In the genomic region with DNA sequence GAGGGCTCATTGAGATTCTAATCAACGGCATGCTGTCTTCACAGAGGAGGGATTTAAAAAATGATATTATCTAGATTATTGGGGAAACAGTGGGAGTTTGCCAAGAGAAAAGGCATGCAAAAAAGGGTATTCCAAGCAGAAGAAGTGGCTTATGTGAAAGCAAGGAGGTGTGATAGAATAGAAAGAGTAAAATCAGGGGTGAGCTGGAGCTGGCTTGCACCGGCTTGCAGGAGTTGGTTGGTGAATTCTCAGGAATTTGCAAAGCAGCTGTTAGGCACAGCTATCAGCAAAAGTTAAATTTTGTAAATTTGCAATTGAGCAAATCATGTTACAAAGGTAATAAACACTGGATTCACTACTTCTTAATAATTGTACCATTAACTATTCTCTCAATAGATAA, we compare ENCODE assay signal across 1 cellular context.
TF ChIP-seq lines count a peak whose summit lies in the region.

No MANE protein-coding gene starts in this region.

TF ChIP-seq in H1, 55 proteins besides CTCF, POLR2A, EP300 and RAD21 (continued from another document):
- TF ChIP-seq, protein P1, sequence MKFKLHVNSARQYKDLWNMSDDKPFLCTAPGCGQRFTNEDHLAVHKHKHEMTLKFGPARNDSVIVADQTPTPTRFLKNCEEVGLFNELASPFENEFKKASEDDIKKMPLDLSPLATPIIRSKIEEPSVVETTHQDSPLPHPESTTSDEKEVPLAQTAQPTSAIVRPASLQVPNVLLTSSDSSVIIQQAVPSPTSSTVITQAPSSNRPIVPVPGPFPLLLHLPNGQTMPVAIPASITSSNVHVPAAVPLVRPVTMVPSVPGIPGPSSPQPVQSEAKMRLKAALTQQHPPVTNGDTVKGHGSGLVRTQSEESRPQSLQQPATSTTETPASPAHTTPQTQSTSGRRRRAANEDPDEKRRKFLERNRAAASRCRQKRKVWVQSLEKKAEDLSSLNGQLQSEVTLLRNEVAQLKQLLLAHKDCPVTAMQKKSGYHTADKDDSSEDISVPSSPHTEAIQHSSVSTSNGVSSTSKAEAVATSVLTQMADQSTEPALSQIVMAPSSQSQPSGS (IDR thresholded peaks at IDR 0.05; ENCODE audit: low read length), result no peak
- TF ChIP-seq CEBPB (IDR thresholded peaks at IDR 0.05; ENCODE audit: low read depth, low read length) (no peak), SP2 (IDR thresholded peaks at IDR 0.05; ENCODE audit: low read length) (no peak), FOSL1 (IDR thresholded peaks at IDR 0.05; ENCODE audit: insufficient read depth, low read depth, low read length) (no peak)
